ENCODE assay signal across 12 cellular contexts in genomic region chr7:135260930-135261721, GRCh38. TPM values are rescaled to one million over a fixed set of nuclear protein-coding genes. Genes with fewer than 3 reads are reported as not detected.
A peak's percentile ranks its signal among the peaks of the same experiment; 100 is the strongest.
DNase-seq lines count a peak whose midpoint lies in the region; ATAC-seq, FAIRE-seq and TF ChIP-seq lines count a peak whose summit lies in the region.
"Had no signal": no experiment of that assay in that cellular context is flagged by ENCODE, and none has a peak within 500 bp of the region (broad histone marks: within the 10 kb centered on the region; RNA-seq: fewer than 3 reads in every experiment).

No MANE protein-coding gene starts in this region.

- no peaks in the 10 kb centered on the region for H3K36me3 ChIP-seq in K562 (ENCODE audit: control insufficient read depth, insufficient read depth, low read length)

- no peaks in the 10 kb centered on the region for H3K4me1 Mint-ChIP-seq in T-helper 17 cell

- CTCF ChIA-PET in K562 (lab: Yijun Ruan, JAX; ENCODE audit: low intra/inter-chr PET ratio) = no interaction called here

- no peak overlapping the region for H3K27ac Mint-ChIP-seq in T-helper 17 cell
- H3K27ac Mint-ChIP-seq: CD4-positive, CD25-positive, alpha-beta regulatory T cell had no signal

- H2AFZ ChIP-seq in K562 (ENCODE audit: low read depth, low read length) = no peak overlapping the region

- H3K4me1 ChIP-seq in K562 (replicated peaks in 1 of 2; ENCODE audit: control insufficient read depth in 2 of 2, insufficient read depth in 2 of 2, low read length in 2 of 2) = no peaks in the 10 kb centered on the region

- H3K27ac ChIP-seq in K562 (ENCODE audit: extremely low read depth, low read depth, low read length) = no peak overlapping the region

- ATAC-seq in K562 (0 out of 3 replicates have a peak, but pooled peaks have one; percentile 32), sciatic nerve (peak; percentile 84), HG02678 (IDR thresholded peaks at IDR 0.05; ENCODE audit: unreplicated experiment) (no peak), T-helper 17 cell (no peak)
- ATAC-seq: stimulated activated naive CD8-positive, alpha-beta T cell treated with anti-CD3 and anti-CD28 coated beads, Interleukin-15, Interleukin-2, amounts not matched to agents 100 U/mL and 50 U/mL, for 24 hours had no signal

- no peak overlapping the region for H3K4me3 ChIP-seq in K562

- in situ Hi-C loops in K562 (cut with MboI) = no loop called here

- no peak for TF ChIP-seq RAD21 in K562 (CRISPR knock-in tag; conservative IDR thresholded peaks at IDR 0.05 in 1 of 2, IDR thresholded peaks at IDR 0.05 in 1 of 2)

- no peak overlapping the region for H3K9ac ChIP-seq in K562 (ENCODE audit: insufficient read depth in 1 of 2, low read depth in 2 of 2, low read length in 2 of 2)

- POLR2A ChIA-PET in K562 (lab: Yijun Ruan, JAX) = interaction anchor here (0.6 to 1.2 kb wide), 2 partner anchors 13 to 57 kb away, joined by 3 to 4 read pairs; no protein-coding TSS in a partner anchor

- no peak for TF ChIP-seq POLR2A in K562 (conservative IDR thresholded peaks at IDR 0.05)
- TF ChIP-seq POLR2A in GM12892 (IDR thresholded peaks at IDR 0.05; ENCODE audit: low read depth, low read length) = no peak

- no peaks in the 10 kb centered on the region for H3K79me2 ChIP-seq in K562 (ENCODE audit: control insufficient read depth, insufficient read depth, low read length)

- no peak overlapping the region for H3K4me3 Mint-ChIP-seq in T-helper 17 cell
- H3K4me3 Mint-ChIP-seq: CD4-positive, CD25-positive, alpha-beta regulatory T cell had no signal

- no TSS peak for BruUV-seq in K562 (replicated peaks; lab: Mats Ljungman, UMichigan)

- H3K4me2 ChIP-seq in K562 (ENCODE audit: insufficient read depth, low read length) = no peak overlapping the region

- H3K27me3 ChIP-seq in K562 (ENCODE audit: control insufficient read depth in 2 of 2, insufficient read depth in 2 of 2, low read length in 2 of 2) = peaks cover 55 to 75% of the 10 kb centered on the region in 2 experiments

- DNase-seq in NCI-H1694 (lab: John Stamatoyannopoulos, UW) (peak; percentile 28), K562 (ENCODE audit: extremely low read depth in 1 of 4, low spot score in 3 of 4) (no peak), inferior parietal cortex (ENCODE audit: extremely low spot score) (peak; percentile 64), sciatic nerve (ENCODE audit: low spot score) (no peak), GM19240 (ENCODE audit: insufficient read length, low spot score) (no peak), GM12892 (ENCODE audit: insufficient read length) (no peak), T-helper 17 cell (no peak)
- DNase-seq: CD4-positive, CD25-positive, alpha-beta regulatory T cell; NCI-H187; stimulated activated CD4-positive, alpha-beta T cell treated with anti-CD3 and anti-CD28 coated beads, Interleukin-4, amount 100 ng/mL, for 1 hour; stimulated activated naive CD8-positive, alpha-beta T cell treated with anti-CD3 and anti-CD28 coated beads, Interleukin-15, Interleukin-2, amounts not matched to agents 100 U/mL and 50 U/mL, for 24 hours had no signal

- intact Hi-C loops in K562 (cut with micrococcal nuclease) = no loop called here
- intact Hi-C loops in sciatic nerve (cut with DNase I) = loop anchor here (10.0 kb wide), 1 partner anchor 374 kb away; no protein-coding TSS in a partner anchor

- TF ChIP-seq EP300 in K562 (IDR thresholded peaks at IDR 0.05; ENCODE audit: low read length) = no peak

- peaks cover 24% of the 10 kb centered on the region for H3K27me3 Mint-ChIP-seq in T-helper 17 cell

- H3K36me3 Mint-ChIP-seq in T-helper 17 cell (ENCODE audit: low read depth) = peaks cover 6% of the 10 kb centered on the region

- H3K9me1 ChIP-seq in K562 (ENCODE audit: control insufficient read depth, insufficient read depth, low read length) = no peaks in the 10 kb centered on the region

- H4K20me1 ChIP-seq in K562 (replicated peaks; ENCODE audit: control insufficient read depth, insufficient read depth, low read length) = no peaks in the 10 kb centered on the region

- H3K9me3 ChIP-seq in K562 (replicated peaks; ENCODE audit: control insufficient read depth, insufficient read depth, low read depth, low read length) = no peaks in the 10 kb centered on the region
- no peaks in the 10 kb centered on the region for H3K9me3 ChIP-seq in T-helper 17 cell (ENCODE audit: control insufficient read depth, low read length, poor library complexity, severe bottlenecking)

- FAIRE-seq in K562 (lab: Jason Lieb, UNC) = no peak
- no peak for FAIRE-seq in GM12892 (lab: Jason Lieb, UNC)

- TF ChIP-seq CTCF in K562 (IDR thresholded peaks at IDR 0.05 in 2 of 3, conservative IDR thresholded peaks at IDR 0.05 in 1 of 3; ENCODE audit: insufficient read depth in 2 of 3, low read depth in 1 of 3, low read length in 3 of 3) = no peak

- 1% methylated on average over 10 of the region's 10 CpGs for WGBS in K562 (ENCODE audit: insufficient coverage, low coverage, missing lambda C conversion rate)

TF ChIP-seq in K562, 482 proteins besides CTCF, POLR2A, EP300 and RAD21 (continues in another document):
- no peak for TF ChIP-seq MCM3 (IDR thresholded peaks at IDR 0.05)
- TF ChIP-seq, protein P1, sequence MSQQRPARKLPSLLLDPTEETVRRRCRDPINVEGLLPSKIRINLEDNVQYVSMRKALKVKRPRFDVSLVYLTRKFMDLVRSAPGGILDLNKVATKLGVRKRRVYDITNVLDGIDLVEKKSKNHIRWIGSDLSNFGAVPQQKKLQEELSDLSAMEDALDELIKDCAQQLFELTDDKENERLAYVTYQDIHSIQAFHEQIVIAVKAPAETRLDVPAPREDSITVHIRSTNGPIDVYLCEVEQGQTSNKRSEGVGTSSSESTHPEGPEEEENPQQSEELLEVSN (IDR thresholded peaks at IDR 0.05; ENCODE audit: borderline replicate concordance in 1 of 2, extremely low read depth in 1 of 2, insufficient read depth in 1 of 2, insufficient read length in 1 of 2, low read depth in 1 of 2, low read length in 1 of 2, poor library complexity in 1 of 2, severe bottlenecking in 1 of 2) = peak; percentile 32 to 83
- peak; percentile 68 for TF ChIP-seq L3MBTL2 (IDR thresholded peaks at IDR 0.05)
- TF ChIP-seq MEF2A (IDR thresholded peaks at IDR 0.05; ENCODE audit: control insufficient read depth, low read depth, low read length) = no peak
- no peak for TF ChIP-seq PTBP1 (IDR thresholded peaks at IDR 0.05; ENCODE audit: low read depth, low read length)

RNA-seq across cellular contexts. Expression of gene STRA8, which starts 27.5 kb away (rescaled TPM):
- not detected in 2 replicates for total RNA-seq in K562 (2011; cell fraction: chromatin; rRNA removed; ENCODE audit: low replicate concordance)
- not detected in 2 replicates for total RNA-seq in K562 (2011; cell fraction: nucleolus; rRNA removed)
- not detected in 2 replicates for total RNA-seq in K562 (2011; cell fraction: nucleoplasm; rRNA removed)
- total RNA-seq in K562 (2014; rRNA removed) (not detected in 2 replicates), K562 (2014; rRNA removed; fragmentation: Illumina TruSeq; extraction: Trizol) (not detected in 2 replicates), K562 (2015; rRNA removed; fragmentation: Illumina TruSeq; extraction: Trizol) (not detected in 2 replicates), K562 (2021) (not detected in 2 replicates), sciatic nerve (not detected), T-helper 17 cell (not detected)
- polyA plus RNA-seq in K562 (2011; rRNA removed) (not detected in 2 replicates), K562 (2014; fragmentation: Illumina TruSeq; extraction: Trizol) (not detected in 2 replicates), K562 (2014; fragmentation: Nextera tagmentation; extraction: Ambion mirVana) (not detected), K562 (2014; rRNA removed) (not detected in 2 replicates)
- polyA plus RNA-seq in K562 (2011; cell fraction: cytosol; rRNA removed) = not detected in 2 replicates
- polyA plus RNA-seq in K562 (2011; cell fraction: nucleus; rRNA removed) = not detected in 2 replicates
- polyA plus RNA-seq in K562 (2012) = not detected in 2 replicates
- polyA minus RNA-seq in K562 (2011; rRNA and poly(A)+ RNA removed) = not detected in 2 replicates
- polyA minus RNA-seq in K562 (2011; cell fraction: cytosol; rRNA and poly(A)+ RNA removed) = not detected in 2 replicates
- not detected in 2 replicates for polyA minus RNA-seq in K562 (2011; cell fraction: nucleus; rRNA and poly(A)+ RNA removed)
- not detected for polyA plus RNA-seq in GM12892 (2012; ENCODE audit: missing spikeins)
- total RNA-seq: CD4-positive, CD25-positive, alpha-beta regulatory T cell had no signal
- polyA plus RNA-seq: CD4-positive, CD25-positive, alpha-beta regulatory T cell had no signal

RNA-seq across cellular contexts. Expression of gene WDR91, which starts 49.8 kb away (rescaled TPM):
- 28.4 and 48.4 TPM in 2 replicates for total RNA-seq in K562 (2011; cell fraction: chromatin; rRNA removed; ENCODE audit: low replicate concordance)
- 26.5 and 27.3 TPM in 2 replicates for total RNA-seq in K562 (2011; cell fraction: nucleolus; rRNA removed)
- total RNA-seq in K562 (2011; cell fraction: nucleoplasm; rRNA removed) = 18.5 and 26.3 TPM in 2 replicates
- total RNA-seq in K562 (2014; rRNA removed) = 10.1 and 12.0 TPM in 2 replicates
- total RNA-seq in K562 (2014; rRNA removed; fragmentation: Illumina TruSeq; extraction: Trizol) = 4.9 and 5.8 TPM in 2 replicates
- 9.2 and 10.7 TPM in 2 replicates for total RNA-seq in K562 (2015; rRNA removed; fragmentation: Illumina TruSeq; extraction: Trizol)
- 12.1 and 18.2 TPM in 2 replicates for total RNA-seq in K562 (2021)
- 12.9 and 15.0 TPM in 2 replicates for polyA plus RNA-seq in K562 (2011; rRNA removed)
- polyA plus RNA-seq in K562 (2011; cell fraction: cytosol; rRNA removed) = 18.4 and 21.1 TPM in 2 replicates
- 69.8 and 70.6 TPM in 2 replicates for polyA plus RNA-seq in K562 (2011; cell fraction: nucleus; rRNA removed)
- polyA plus RNA-seq in K562 (2012) = 8.7 and 11.6 TPM in 2 replicates
- 7.7 and 9.8 TPM in 2 replicates for polyA plus RNA-seq in K562 (2014; fragmentation: Illumina TruSeq; extraction: Trizol)
- polyA plus RNA-seq in K562 (2014; fragmentation: Nextera tagmentation; extraction: Ambion mirVana) = 1 to 10 TPM; 1.9 to 2.1 TPM
- polyA plus RNA-seq in K562 (2014; rRNA removed) = 11.9 and 17.4 TPM in 2 replicates
- 8.4 and 9.3 TPM in 2 replicates for polyA minus RNA-seq in K562 (2011; rRNA and poly(A)+ RNA removed)
- 8.6 and 9.1 TPM in 2 replicates for polyA minus RNA-seq in K562 (2011; cell fraction: cytosol; rRNA and poly(A)+ RNA removed)
- 15.2 and 24.0 TPM in 2 replicates for polyA minus RNA-seq in K562 (2011; cell fraction: nucleus; rRNA and poly(A)+ RNA removed)
- total RNA-seq in sciatic nerve = 32.7 TPM
- polyA plus RNA-seq in GM12892 (2012; ENCODE audit: missing spikeins) = 28.0 TPM
- 10 to 100 TPM; 31.6 to 37.5 TPM for total RNA-seq in T-helper 17 cell

Comparison
In these comparisons a context has a peak if more than half of its experiments do, and no peak if none do; other contexts are left out.
1. DNase-seq: peak in NCI-H1694 (single experiment) and inferior parietal cortex (single experiment); none in K562 (0 of 4), sciatic nerve (single experiment), GM19240 (single experiment), GM12892 (single experiment) and T-helper 17 cell (0 of 3).
2. ATAC-seq: peak in K562 (single experiment) and sciatic nerve (single experiment); none in HG02678 (single experiment) and T-helper 17 cell (single experiment).